1 cellular context compared by ENCODE assay signal in the genomic region with DNA sequence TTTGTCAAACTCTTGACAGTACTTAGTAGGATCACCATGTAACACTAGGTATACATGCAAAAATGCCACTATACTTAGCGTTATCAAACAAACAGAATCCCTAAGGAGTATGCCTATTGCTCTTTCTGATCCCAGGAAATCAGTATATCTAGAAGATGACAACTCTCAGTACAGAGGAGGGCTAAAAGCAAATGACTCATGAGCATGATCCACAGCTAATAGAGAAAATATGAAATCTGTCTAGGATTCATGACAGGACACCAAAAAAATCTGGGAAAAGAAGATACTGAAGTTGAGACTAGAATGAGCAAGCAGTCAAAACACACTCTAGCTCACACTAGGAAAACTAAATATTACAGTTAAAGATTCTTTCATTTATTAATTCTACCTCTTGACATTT.
TF ChIP-seq lines count a peak whose summit lies in the region.

No MANE protein-coding gene starts in this region.

TF ChIP-seq in GM23338, 12 proteins besides CTCF, POLR2A, EP300 and RAD21 (continued from another document):
- no peak for TF ChIP-seq ZNF462 (CRISPR knock-in tag; IDR thresholded peaks at IDR 0.05)
- no peak for TF ChIP-seq CREB1 (CRISPR knock-in tag; IDR thresholded peaks at IDR 0.05; ENCODE audit: low read depth)
- TF ChIP-seq JUNB (IDR thresholded peaks at IDR 0.05; ENCODE audit: unreplicated experiment) = no peak
- no peak for TF ChIP-seq STAT1 (IDR thresholded peaks at IDR 0.05; ENCODE audit: unreplicated experiment)
- TF ChIP-seq EZH2 (IDR thresholded peaks at IDR 0.05; ENCODE audit: low read depth, unreplicated experiment) = no peak
- TF ChIP-seq NANOG (IDR thresholded peaks at IDR 0.05; ENCODE audit: borderline replicate concordance) = no peak
TF ChIP-seq in GM23338: peak in this region for 0.
